ENCODE assay signal across 1 cellular context in the genomic region with DNA sequence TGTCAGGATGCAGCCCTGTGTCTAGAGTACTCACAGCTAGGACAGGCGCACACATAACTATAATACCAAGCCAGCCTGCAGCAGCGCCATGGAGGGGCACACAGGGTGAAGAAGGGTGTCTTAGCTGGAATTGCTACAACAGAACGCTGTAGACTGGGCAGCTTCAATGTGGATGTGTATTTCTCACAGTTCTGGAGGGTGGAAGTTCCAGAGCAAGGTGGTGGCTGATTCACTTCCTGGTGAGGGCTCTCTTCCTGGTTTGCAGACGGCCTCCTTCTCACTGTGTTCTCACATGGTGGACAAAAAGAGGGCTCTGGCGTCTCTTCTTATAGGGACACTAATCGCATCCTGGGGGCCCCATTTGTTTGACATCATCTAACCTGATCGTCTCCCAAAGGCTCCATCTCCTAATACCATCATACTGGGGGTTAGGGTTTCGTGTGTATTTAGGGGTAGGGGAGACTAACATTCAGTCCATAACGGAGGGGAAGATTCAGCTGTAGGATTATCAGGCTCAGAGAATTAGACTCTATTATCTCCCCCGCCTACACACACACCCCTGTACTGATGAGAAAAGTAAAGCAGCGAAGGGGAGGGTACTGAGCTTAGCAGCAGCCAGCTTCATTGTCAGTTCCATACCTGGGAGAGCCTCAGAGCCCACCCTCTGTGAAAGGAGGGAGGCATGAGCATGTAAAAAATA.
TF ChIP-seq lines count a peak whose summit lies in the region.

No MANE protein-coding gene starts in this region.

TF ChIP-seq in endothelial cell of umbilical vein, 7 proteins besides CTCF, POLR2A, EP300 and RAD21 (continued from another document):
- peak; percentile 19 for TF ChIP-seq POLR2AphosphoS5 (IDR thresholded peaks at IDR 0.05; ENCODE audit: insufficient read depth, low read depth, low read length)
- TF ChIP-seq MYC (IDR thresholded peaks at IDR 0.05; ENCODE audit: low read depth, low read length), result no peak
- TF ChIP-seq EZH2 (IDR thresholded peaks at IDR 0.05; ENCODE audit: borderline replicate concordance, low read depth, low read length, severe bottlenecking), result no peak
- TF ChIP-seq FOS (IDR thresholded peaks at IDR 0.05; ENCODE audit: borderline replicate concordance, insufficient read depth, low read length), result peak; percentile 44
